Comparison of ENCODE assay signal across 8 cellular contexts in the genomic region with DNA sequence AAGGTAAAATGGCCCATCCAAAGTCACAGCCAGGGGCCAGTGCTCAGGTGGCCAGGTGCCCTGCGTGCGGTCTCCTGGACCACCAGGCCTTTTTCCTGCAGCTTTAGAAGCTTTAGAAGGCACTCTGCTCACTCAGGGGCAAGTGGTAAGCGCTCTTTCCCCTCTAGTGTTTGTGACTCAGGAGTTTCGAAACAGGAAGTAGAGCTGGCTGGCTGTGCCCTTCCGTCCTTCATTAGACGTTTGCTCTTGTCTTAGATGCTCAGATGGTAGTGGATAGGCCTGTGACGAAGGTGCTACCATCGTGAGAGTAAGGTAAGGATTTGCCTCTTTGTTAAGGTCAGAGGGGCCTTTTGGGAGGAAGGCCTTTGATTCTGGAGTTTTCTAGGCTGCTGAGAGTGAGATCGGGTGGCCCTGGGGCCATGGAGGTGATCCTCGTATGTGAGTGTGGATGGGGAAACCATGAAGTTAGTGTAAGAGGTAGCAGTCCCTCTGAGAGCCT. TPM values are rescaled to one million over a fixed set of nuclear protein-coding genes. Genes with fewer than 3 reads are reported as not detected.
DNase-seq lines count a peak whose midpoint lies in the region; ATAC-seq and TF ChIP-seq lines count a peak whose summit lies in the region.

A gene (plus strand): TSS at position 235 of the 499 bp plus-strand sequence. CDS start 5,951 bp downstream, outside the sequence.

- CTCF ChIA-PET in activated CD4-positive, alpha-beta T cell treated with anti-CD3 and anti-CD28 coated beads for 36 hours (lab: Charles Lee) = interaction anchor here (0.6 to 6.6 kb wide), 9 partner anchors 14 to 149 kb away, joined by 3 to 52 read pairs (median 4); a partner anchor contains a TSS

- TF ChIP-seq CTCF in tibial nerve (IDR thresholded peaks at IDR 0.05) = no peak

- peak within 1 kb of the TSS; percentile 69 for H2AFZ ChIP-seq in Karpas-422 (ENCODE audit: low read length)

- H3K4me3 Mint-ChIP-seq in activated CD4-positive, alpha-beta T cell treated with anti-CD3 and anti-CD28 coated beads for 36 hours = peak within 1 kb of the TSS; percentile 81

- H3K79me2 ChIP-seq in Karpas-422 (ENCODE audit: low read length) = peaks cover 56% of the 10 kb centered on the region

- H3K27me3 ChIP-seq in Karpas-422 (ENCODE audit: low read length) (no peaks in the 10 kb centered on the region), tibial nerve (no peaks in the 10 kb centered on the region)

- H3K9ac ChIP-seq in Karpas-422 (ENCODE audit: low read length) = peak within 1 kb of the TSS; percentile 79

- H3K36me3 Mint-ChIP-seq in activated CD4-positive, alpha-beta T cell treated with anti-CD3 and anti-CD28 coated beads for 36 hours (ENCODE audit: low read depth) = peaks cover 17% of the 10 kb centered on the region

- no peaks in the 10 kb centered on the region for H3K9me3 Mint-ChIP-seq in activated CD4-positive, alpha-beta T cell treated with anti-CD3 and anti-CD28 coated beads for 36 hours (ENCODE audit: low read depth)

- H3K4me1 Mint-ChIP-seq in activated CD4-positive, alpha-beta T cell treated with anti-CD3 and anti-CD28 coated beads for 36 hours = peaks cover 78% of the 10 kb centered on the region

- peak within 1 kb of the TSS; percentile 91 for H3K27ac Mint-ChIP-seq in activated CD4-positive, alpha-beta T cell treated with anti-CD3 and anti-CD28 coated beads for 36 hours

- H3K9me2 ChIP-seq in Karpas-422 (replicated peaks; ENCODE audit: insufficient read depth, low read length) = no peaks in the 10 kb centered on the region

- H3K9me3 ChIP-seq in Karpas-422 (ENCODE audit: low read length) (no peaks in the 10 kb centered on the region), tibial nerve (no peaks in the 10 kb centered on the region)

- peak within 1 kb of the TSS; percentile 87 for H3K4me2 ChIP-seq in Karpas-422 (ENCODE audit: low read depth, low read length, poor library complexity, severe bottlenecking)

- 82 to 83% methylated on average over 10 of the region's 10 CpGs for WGBS in tibial nerve, 2 donors

- H3K36me3 ChIP-seq in Karpas-422 (ENCODE audit: insufficient read depth, low read length) (no peaks in the 10 kb centered on the region), tibial nerve (no peaks in the 10 kb centered on the region)

- POLR2A ChIA-PET in activated CD4-positive, alpha-beta T cell treated with anti-CD3 and anti-CD28 coated beads for 36 hours (lab: Charles Lee) = interaction anchor here (0.6 to 1.7 kb wide), 3 partner anchors 27 to 66 kb away, joined by 3 to 7 read pairs (median 6); no protein-coding TSS in a partner anchor

- intact Hi-C loops in activated CD4-positive, alpha-beta T cell treated with anti-CD3 and anti-CD28 coated beads for 36 hours (cut with DNase I, micrococcal nuclease) = loop anchor here (2.0 to 5.0 kb wide), 7 partner anchors 76 to 1007 kb away; a partner anchor contains a TSS

- H3K27ac ChIP-seq in Karpas-422 (ENCODE audit: low read length) (peak within 1 kb of the TSS; percentile 89), tibial nerve (peak within 1 kb of the TSS in 3 of 4 donors; percentile 44 to 78 (median 52))

- H3K4me3 ChIP-seq in Karpas-422 (ENCODE audit: low read length) (peak within 1 kb of the TSS; percentile 90), tibial nerve (peak within 1 kb of the TSS in 3 of 4 donors; percentile 38 to 69 (median 62))

- H4K20me1 ChIP-seq in Karpas-422 (ENCODE audit: insufficient read depth, low read depth, low read length) = peaks cover 24% of the 10 kb centered on the region; the same call in 1 of the 2 replicates

- no peaks in the 10 kb centered on the region for H3K27me3 Mint-ChIP-seq in activated CD4-positive, alpha-beta T cell treated with anti-CD3 and anti-CD28 coated beads for 36 hours

- TF ChIP-seq EP300 in tibial nerve (IDR thresholded peaks at IDR 0.05) = peak in 1 of 2 donors; percentile 39

- H3K4me1 ChIP-seq in Karpas-422 (ENCODE audit: low read length) (peaks cover 65% of the 10 kb centered on the region), tibial nerve (peaks cover 0 to 34% (median 15%) of the 10 kb centered on the region in 4 donors)

- ATAC-seq in GM18502 (IDR thresholded peaks at IDR 0.05; ENCODE audit: poor library complexity, unreplicated experiment) (peak; percentile 23), HG03045 (IDR thresholded peaks at IDR 0.05; ENCODE audit: unreplicated experiment) (no peak)
- peak; percentile 45 for ATAC-seq in activated CD4-positive, alpha-beta T cell treated with anti-CD3 and anti-CD28 coated beads for 36 hours

- TF ChIP-seq POLR2A in tibial nerve (IDR thresholded peaks at IDR 0.05) = no peak

- DNase-seq in Karpas-422 (peak; percentile 94), myocyte (ENCODE audit: low read depth) (no peak), tibial nerve (ENCODE audit: low spot score in 2 of 2) (peak in 1 of 2 donors; percentile 24), HuH-7.5 (ENCODE audit: low spot score) (no peak)
- DNase-seq in activated CD4-positive, alpha-beta T cell treated with anti-CD3 and anti-CD28 coated beads for 36 hours = peak; percentile 77
- DNase-seq in effector CD4-positive, alpha-beta T cell = peak; percentile 72

RNA-seq across cellular contexts. Expression of the gene that starts here (rescaled TPM):
- 28.5 and 114 TPM in 2 replicates for total RNA-seq in Karpas-422 (2014; rRNA removed; shearing (Covaris generic); ENCODE audit: low replicate concordance)
- total RNA-seq in activated CD4-positive, alpha-beta T cell treated with anti-CD3 and anti-CD28 coated beads for 36 hours = 10 to 100 TPM; 45.1 to 49.1 TPM
- total RNA-seq in myocyte = 10.4 and 12.5 TPM in 2 replicates
- 6.0 TPM for polyA plus RNA-seq in myocyte (2012)
- total RNA-seq in tibial nerve = 10 to 100 TPM; 12.4 to 71.7 (median 15.6) TPM

Comparison
In these comparisons a context has a peak if more than half of its experiments do, and no peak if none do; other contexts are left out.
1. DNase-seq: peak in Karpas-422 (single experiment), activated CD4-positive, alpha-beta T cell treated with anti-CD3 and anti-CD28 coated beads for 36 hours (single experiment) and effector CD4-positive, alpha-beta T cell (single experiment); none in myocyte (single experiment) and HuH-7.5 (single experiment).